In the genomic region with DNA sequence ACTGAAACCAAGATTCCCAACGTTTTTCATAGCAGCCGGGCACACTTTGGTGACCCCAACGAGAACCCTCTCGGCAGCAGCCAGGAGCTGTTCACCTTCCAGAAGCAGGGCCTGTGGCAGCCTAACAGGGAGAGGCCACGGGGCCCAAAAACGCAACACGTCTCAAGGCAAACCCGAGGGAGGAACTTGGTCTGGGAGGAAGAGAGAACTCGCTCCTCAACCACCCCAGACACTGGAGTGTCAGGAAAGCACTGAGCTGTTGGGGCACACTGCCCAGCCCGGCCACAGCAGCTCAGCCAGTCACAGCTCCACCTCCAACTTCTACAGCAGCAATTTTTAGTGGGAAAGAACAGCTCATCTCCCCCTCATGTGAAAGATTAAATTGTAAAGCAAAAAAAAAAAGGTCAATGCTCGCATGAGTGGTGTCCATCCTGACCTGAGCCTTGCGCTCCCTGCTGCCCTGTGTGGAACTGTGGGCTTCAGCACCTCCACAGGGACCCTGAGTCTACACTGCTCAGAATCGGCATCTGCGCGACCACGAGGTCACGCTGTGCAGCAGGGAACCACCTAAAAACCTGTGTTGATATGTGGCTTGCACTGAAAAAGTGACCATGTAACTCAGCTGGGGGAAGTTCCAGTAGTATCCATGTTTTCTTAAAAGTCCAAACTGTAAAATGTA, we compare ENCODE assay signal across 18 cellular contexts. TPM values are rescaled to one million over a fixed set of nuclear protein-coding genes. Genes with fewer than 3 reads are reported as not detected.
A peak's percentile ranks its signal among the peaks of the same experiment; 100 is the strongest.
DNase-seq lines count a peak whose midpoint lies in the region; ATAC-seq, FAIRE-seq and TF ChIP-seq lines count a peak whose summit lies in the region.
"Had no signal": no experiment of that assay in that cellular context is flagged by ENCODE, and none has a peak within 500 bp of the region (broad histone marks: within the 10 kb centered on the region; RNA-seq: fewer than 3 reads in every experiment).

No MANE protein-coding gene starts in this region.

- CTCF ChIA-PET in K562 (lab: Yijun Ruan, JAX; ENCODE audit: low intra/inter-chr PET ratio) = no interaction called here

- no TSS peak for BruUV-seq in K562 (replicated peaks; lab: Mats Ljungman, UMichigan)

- H3K4me2 ChIP-seq in K562 (ENCODE audit: insufficient read depth, low read length) (no peak overlapping the region), GM23338 (no peak overlapping the region)

- no peaks in the 10 kb centered on the region for H3F3A ChIP-seq in GM23338 (replicated peaks; ENCODE audit: low read depth)

- H3K9me3 ChIP-seq in K562 (replicated peaks; ENCODE audit: control insufficient read depth, insufficient read depth, low read depth, low read length) = no peaks in the 10 kb centered on the region

- DNase-seq in Ammon's horn (ENCODE audit: low spot score) (peak; percentile 58), K562 (ENCODE audit: extremely low read depth in 1 of 4, low spot score in 3 of 4) (no peak), mesenteric fat pad (ENCODE audit: low spot score) (peak; percentile 16), stromal cell of bone marrow (ENCODE audit: low read depth) (peak; percentile 72), GM23338 (ENCODE audit: low spot score) (no peak)
- no peak for DNase-seq in natural killer cell treated with Interleukin-12 subunit alpha and Interleukin-12 subunit beta and Interleukin-15 and Interleukin-18, amount 100 ng/mL, for 72 hours (ENCODE audit: low spot score)
- DNase-seq: activated CD8-positive, alpha-beta T cell treated with anti-CD3 and anti-CD28 coated beads, Interleukin-2, amount 10 ng/mL, durations not matched to agents 7 days and 5 days; activated gamma-delta T cell; dermis blood vessel endothelial cell; DMS 273 treated with DMSO at 0.1 percent for 48 hours; HFFc6; NCI-H2107; NCI-H82; WERI-Rb-1 had no signal

- TF ChIP-seq EP300 in K562 (IDR thresholded peaks at IDR 0.05; ENCODE audit: low read length) = no peak

- POLR2A ChIA-PET in K562 (lab: Yijun Ruan, JAX) = no interaction called here

- H3K9ac ChIP-seq in K562 (ENCODE audit: insufficient read depth in 1 of 2, low read depth in 2 of 2, low read length in 2 of 2) = 0 out of 4 replicates have a peak overlapping the region, but pooled peaks of 1 of the 2 experiments have one; percentile 31

- no peak for TF ChIP-seq RAD21 in K562 (CRISPR knock-in tag; conservative IDR thresholded peaks at IDR 0.05 in 1 of 2, IDR thresholded peaks at IDR 0.05 in 1 of 2)

- H3K27ac ChIP-seq in K562 (ENCODE audit: extremely low read depth, low read depth, low read length) (no peak overlapping the region), GM23338 (ENCODE audit: low read depth) (no peak overlapping the region)
- H3K27ac ChIP-seq: WERI-Rb-1 had no signal

- intact Hi-C loops in K562 (cut with micrococcal nuclease) = no loop called here

- TF ChIP-seq POLR2A in K562 (conservative IDR thresholded peaks at IDR 0.05) = no peak

- ATAC-seq in K562 (no peak), HG03095 (IDR thresholded peaks at IDR 0.05; ENCODE audit: unreplicated experiment) (no peak), HG03457 (IDR thresholded peaks at IDR 0.05; ENCODE audit: unreplicated experiment) (no peak), GM23338 (no peak)
- ATAC-seq in natural killer cell treated with Interleukin-12 subunit alpha and Interleukin-12 subunit beta and Interleukin-15 and Interleukin-18, amount 100 ng/mL, for 72 hours = no peak
- ATAC-seq: activated CD8-positive, alpha-beta T cell treated with anti-CD3 and anti-CD28 coated beads, Interleukin-2, amount 10 ng/mL, durations not matched to agents 7 days and 5 days had no signal

- no peaks in the 10 kb centered on the region for H3K79me2 ChIP-seq in K562 (ENCODE audit: control insufficient read depth, insufficient read depth, low read length)
- H3K79me2 ChIP-seq in GM23338 (replicated peaks; ENCODE audit: insufficient read depth) = no peaks in the 10 kb centered on the region

- no peak overlapping the region for H2AFZ ChIP-seq in K562 (ENCODE audit: low read depth, low read length)
- no peak overlapping the region for H2AFZ ChIP-seq in GM23338

- H3K27me3 Mint-ChIP-seq in GM23338 (ENCODE audit: insufficient read depth, low read depth, poor library complexity) = no peaks in the 10 kb centered on the region
- no peaks in the 10 kb centered on the region for H3K27me3 Mint-ChIP-seq in natural killer cell treated with Interleukin-12 subunit alpha and Interleukin-12 subunit beta and Interleukin-15 and Interleukin-18, amount 100 ng/mL, for 72 hours
- H3K27me3 Mint-ChIP-seq: IgD-negative memory B cell had no signal

- H3K36me3 Mint-ChIP-seq in GM23338 (ENCODE audit: low read depth) = peaks cover 21% of the 10 kb centered on the region
- peaks cover 15% of the 10 kb centered on the region for H3K36me3 Mint-ChIP-seq in natural killer cell treated with Interleukin-12 subunit alpha and Interleukin-12 subunit beta and Interleukin-15 and Interleukin-18, amount 100 ng/mL, for 72 hours

- H4K20me1 ChIP-seq in K562 (replicated peaks; ENCODE audit: control insufficient read depth, insufficient read depth, low read length) (no peaks in the 10 kb centered on the region), GM23338 (replicated peaks; ENCODE audit: insufficient read depth) (no peaks in the 10 kb centered on the region)

- no peaks in the 10 kb centered on the region for H3K4me1 Mint-ChIP-seq in GM23338
- H3K4me1 Mint-ChIP-seq in natural killer cell treated with Interleukin-12 subunit alpha and Interleukin-12 subunit beta and Interleukin-15 and Interleukin-18, amount 100 ng/mL, for 72 hours (ENCODE audit: low read depth in 2 of 2) = peaks cover 0 to 3% of the 10 kb centered on the region in 2 donors
- H3K4me1 Mint-ChIP-seq: IgD-negative memory B cell had no signal

- 87% methylated on average over 13 of the region's 17 CpGs for WGBS in K562 (ENCODE audit: insufficient coverage, low coverage, missing lambda C conversion rate)

- TF ChIP-seq CTCF in K562 (IDR thresholded peaks at IDR 0.05 in 2 of 3, conservative IDR thresholded peaks at IDR 0.05 in 1 of 3; ENCODE audit: insufficient read depth in 2 of 3, low read depth in 1 of 3, low read length in 3 of 3) (no peak), GM23338 (conservative IDR thresholded peaks at IDR 0.05; ENCODE audit: low read depth in 2 of 2) (no peak)

- H3K9me1 ChIP-seq in K562 (ENCODE audit: control insufficient read depth, insufficient read depth, low read length) = no peaks in the 10 kb centered on the region

- no peaks in the 10 kb centered on the region for H3K9me2 ChIP-seq in GM23338 (ENCODE audit: insufficient read depth)

- H3K4me3 ChIP-seq in K562 = no peak overlapping the region
- no peak overlapping the region for H3K4me3 ChIP-seq in GM23338
- H3K4me3 ChIP-seq: lung had no signal

- H3K36me3 ChIP-seq in K562 (ENCODE audit: control insufficient read depth, insufficient read depth, low read length) = peaks cover 85% of the 10 kb centered on the region
- no peaks in the 10 kb centered on the region; the same call in 1 of the 2 replicates for H3K36me3 ChIP-seq in GM23338 (ENCODE audit: insufficient read depth)

- FAIRE-seq in K562 (lab: Jason Lieb, UNC) = peak; percentile 46

- no peaks in the 10 kb centered on the region for H3K27me3 ChIP-seq in K562 (ENCODE audit: control insufficient read depth in 2 of 2, insufficient read depth in 2 of 2, low read length in 2 of 2)
- no peaks in the 10 kb centered on the region for H3K27me3 ChIP-seq in GM23338 (ENCODE audit: insufficient read depth)

- H3K4me1 ChIP-seq in K562 (replicated peaks in 1 of 2; ENCODE audit: control insufficient read depth in 2 of 2, insufficient read depth in 2 of 2, low read length in 2 of 2) (peaks cover 0 to 12% of the 10 kb centered on the region in 2 experiments; a peak in 1 of 5 replicates), GM23338 (ENCODE audit: insufficient read depth) (no peaks in the 10 kb centered on the region)

- no peak overlapping the region; the same call in 1 of the 2 replicates for H3K27ac Mint-ChIP-seq in GM23338
- H3K27ac Mint-ChIP-seq in natural killer cell treated with Interleukin-12 subunit alpha and Interleukin-12 subunit beta and Interleukin-15 and Interleukin-18, amount 100 ng/mL, for 72 hours = peak overlapping the region in 1 of 2 donors; percentile 48
- H3K27ac Mint-ChIP-seq: activated CD8-positive, alpha-beta T cell treated with anti-CD3 and anti-CD28 coated beads, Interleukin-2, amount 10 ng/mL, durations not matched to agents 7 days and 5 days; HFFc6; IgD-negative memory B cell had no signal

- no peaks in the 10 kb centered on the region; the same call in 2 of the 3 replicates for H3K9me3 Mint-ChIP-seq in GM23338
- H3K9me3 Mint-ChIP-seq in natural killer cell treated with Interleukin-12 subunit alpha and Interleukin-12 subunit beta and Interleukin-15 and Interleukin-18, amount 100 ng/mL, for 72 hours = no peaks in the 10 kb centered on the region
- H3K9me3 Mint-ChIP-seq: HFFc6, IgD-negative memory B cell had no signal

- H3K4me3 Mint-ChIP-seq in GM23338 = no peak overlapping the region
- H3K4me3 Mint-ChIP-seq in natural killer cell treated with Interleukin-12 subunit alpha and Interleukin-12 subunit beta and Interleukin-15 and Interleukin-18, amount 100 ng/mL, for 72 hours = no peak overlapping the region
- H3K4me3 Mint-ChIP-seq: activated CD8-positive, alpha-beta T cell treated with anti-CD3 and anti-CD28 coated beads, Interleukin-2, amount 10 ng/mL, durations not matched to agents 7 days and 5 days; HFFc6; IgD-negative memory B cell had no signal

- in situ Hi-C loops in K562 (cut with MboI) = no loop called here

RNA-seq across cellular contexts. Expression of a gene that starts 55.0 kb away (rescaled TPM):
- total RNA-seq in K562 (2011; cell fraction: chromatin; rRNA removed; ENCODE audit: low replicate concordance) = 42.1 and 46.0 TPM in 2 replicates
- 27.7 and 28.2 TPM in 2 replicates for total RNA-seq in K562 (2011; cell fraction: nucleolus; rRNA removed)
- 26.2 and 30.0 TPM in 2 replicates for total RNA-seq in K562 (2011; cell fraction: nucleoplasm; rRNA removed)
- total RNA-seq in K562 (2014; rRNA removed) (11.2 and 11.3 TPM in 2 replicates), K562 (2014; rRNA removed; fragmentation: Illumina TruSeq; extraction: Trizol) (14.2 and 14.5 TPM in 2 replicates), K562 (2015; rRNA removed; fragmentation: Illumina TruSeq; extraction: Trizol) (11.1 and 11.2 TPM in 2 replicates), K562 (2021) (9.7 and 11.1 TPM in 2 replicates), mesenteric fat pad (10.1 TPM)
- polyA plus RNA-seq in K562 (2011; rRNA removed) (21.1 and 22.2 TPM in 2 replicates), K562 (2014; fragmentation: Illumina TruSeq; extraction: Trizol) (15.2 and 16.0 TPM in 2 replicates), K562 (2014; fragmentation: Nextera tagmentation; extraction: Ambion mirVana) (1 to 10 TPM; 3.1 TPM), K562 (2014; rRNA removed) (10.9 and 13.0 TPM in 2 replicates), GM23338 (2016; fragmentation: Nextera tagmentation; extraction: Ambion mirVana) (6.0 and 6.5 TPM in 2 replicates)
- polyA plus RNA-seq in K562 (2011; cell fraction: cytosol; rRNA removed) = 19.0 and 20.1 TPM in 2 replicates
- polyA plus RNA-seq in K562 (2011; cell fraction: nucleus; rRNA removed) = 58.7 and 61.8 TPM in 2 replicates
- polyA plus RNA-seq in K562 (2012) = 8.4 and 9.4 TPM in 2 replicates
- 31.1 and 42.9 TPM in 2 replicates for polyA minus RNA-seq in K562 (2011; rRNA and poly(A)+ RNA removed)
- polyA minus RNA-seq in K562 (2011; cell fraction: cytosol; rRNA and poly(A)+ RNA removed) = 11.0 and 13.6 TPM in 2 replicates
- polyA minus RNA-seq in K562 (2011; cell fraction: nucleus; rRNA and poly(A)+ RNA removed) = 10.8 and 11.0 TPM in 2 replicates
- 11.8 and 17.5 TPM in 2 replicates for total RNA-seq in GM23338 (2014; rRNA removed; shearing (Covaris generic))
- total RNA-seq in natural killer cell treated with Interleukin-12 subunit alpha and Interleukin-12 subunit beta and Interleukin-15 and Interleukin-18, amount 100 ng/mL, for 72 hours = 10 to 100 TPM; 11.8 to 21.9 TPM

Comparison
In these comparisons a context has a peak if more than half of its experiments do, and no peak if none do; other contexts are left out.
1. DNase-seq: peak in Ammon's horn (single experiment), mesenteric fat pad (single experiment) and stromal cell of bone marrow (single experiment); none in K562 (0 of 4), GM23338 (single experiment) and natural killer cell treated with Interleukin-12 subunit alpha and Interleukin-12 subunit beta and Interleukin-15 and Interleukin-18, amount 100 ng/mL, for 72 hours (single experiment).